Comparison of ENCODE assay signal across 8 cellular contexts in the genomic region with DNA sequence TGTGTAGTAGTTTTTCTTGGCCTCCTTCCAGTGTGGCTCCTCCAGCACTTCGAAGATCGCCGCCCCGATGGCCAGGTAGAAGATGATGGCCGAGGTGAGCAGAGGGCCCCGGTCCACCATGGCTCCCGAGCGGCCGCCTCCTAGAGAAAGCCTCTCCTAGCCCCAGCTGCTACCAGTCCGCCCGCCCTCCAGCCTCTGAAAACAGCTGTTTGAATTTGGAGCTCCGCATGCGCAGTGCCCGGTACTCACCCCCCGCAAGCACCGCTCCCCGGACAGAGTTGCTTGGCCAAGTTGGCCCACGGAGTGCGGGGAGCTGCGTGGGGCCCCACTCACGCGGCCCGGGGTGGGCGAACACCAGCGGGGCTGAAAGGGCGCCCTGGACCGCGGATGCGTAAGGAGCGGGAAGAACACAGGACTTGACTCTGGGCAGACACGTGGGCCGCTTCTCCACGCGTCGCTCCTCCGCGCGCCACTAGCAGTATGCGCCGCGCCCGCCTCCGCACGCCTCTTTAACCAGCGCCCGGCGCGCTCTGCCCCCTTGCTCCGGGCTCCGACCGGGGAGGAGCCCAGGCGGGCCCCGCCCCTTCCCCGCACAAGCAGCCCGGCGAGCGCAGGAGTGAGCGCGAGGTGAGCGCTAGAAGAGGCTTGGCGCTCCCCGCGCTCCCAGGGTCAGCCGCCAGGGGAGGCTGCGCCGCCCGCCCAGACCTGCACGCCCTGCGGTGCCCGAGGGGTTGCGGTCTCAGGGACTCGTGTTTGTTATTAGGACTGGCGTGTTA. TPM values are rescaled to one million over a fixed set of nuclear protein-coding genes. Genes with fewer than 3 reads are reported as not detected.
DNase-seq lines count a peak whose midpoint lies in the region; ATAC-seq and TF ChIP-seq lines count a peak whose summit lies in the region.

A gene with protein sequence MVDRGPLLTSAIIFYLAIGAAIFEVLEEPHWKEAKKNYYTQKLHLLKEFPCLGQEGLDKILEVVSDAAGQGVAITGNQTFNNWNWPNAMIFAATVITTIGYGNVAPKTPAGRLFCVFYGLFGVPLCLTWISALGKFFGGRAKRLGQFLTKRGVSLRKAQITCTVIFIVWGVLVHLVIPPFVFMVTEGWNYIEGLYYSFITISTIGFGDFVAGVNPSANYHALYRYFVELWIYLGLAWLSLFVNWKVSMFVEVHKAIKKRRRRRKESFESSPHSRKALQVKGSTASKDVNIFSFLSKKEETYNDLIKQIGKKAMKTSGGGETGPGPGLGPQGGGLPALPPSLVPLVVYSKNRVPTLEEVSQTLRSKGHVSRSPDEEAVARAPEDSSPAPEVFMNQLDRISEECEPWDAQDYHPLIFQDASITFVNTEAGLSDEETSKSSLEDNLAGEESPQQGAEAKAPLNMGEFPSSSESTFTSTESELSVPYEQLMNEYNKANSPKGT (minus strand): TSS at position 484 of the 776 bp plus-strand sequence. CDS start 364 bp downstream, at position 120.

- peaks cover 35 to 59% (median 40%) of the 10 kb centered on the region in 4 donors for H3K4me1 ChIP-seq in upper lobe of left lung

- H3K9me3 ChIP-seq in upper lobe of left lung: no peaks in the 10 kb centered on the region

- peak within 1 kb of the TSS; percentile 57 to 69 (median 61) for H3K4me3 ChIP-seq in upper lobe of left lung

- H3K27ac ChIP-seq in upper lobe of left lung: peak within 1 kb of the TSS; percentile 56 to 83 (median 79)

- peak in 3 of 4 donors; percentile 43 to 86 (median 67) for TF ChIP-seq POLR2A in upper lobe of left lung (IDR thresholded peaks at IDR 0.05)

- no peak for TF ChIP-seq EP300 in upper lobe of left lung (IDR thresholded peaks at IDR 0.05)

- peak; percentile 56 to 92 (median 80) for TF ChIP-seq CTCF in upper lobe of left lung (IDR thresholded peaks at IDR 0.05)

- intact Hi-C loops in cardiac septum (cut with DNase I): no loop called here
- intact Hi-C loops in posterior vena cava (cut with DNase I): no loop called here

- no peaks in the 10 kb centered on the region for H3K27me3 ChIP-seq in upper lobe of left lung

- WGBS in upper lobe of left lung, 2 donors: 1 to 3% methylated on average over 13 to 58 of the region's 73 CpGs

- peak; percentile 77 for DNase-seq in AG08396 (ENCODE audit: low spot score)
- peak; percentile 92 for DNase-seq in HT-29 (ENCODE audit: low spot score)
- peak; percentile 87 for DNase-seq in RPMI8226
- peak; percentile 14 to 37 (median 34) for DNase-seq in activated naive CD4-positive, alpha-beta T cell (lab: John Stamatoyannopoulos, UW)
- DNase-seq in cardiac septum (ENCODE audit: low spot score): peak; percentile 91
- peak; percentile 93 for DNase-seq in posterior vena cava (ENCODE audit: low spot score)
- DNase-seq in upper lobe of left lung: peak; percentile 94 to 97

- ATAC-seq in GM19043 (IDR thresholded peaks at IDR 0.05; ENCODE audit: low read depth, unreplicated experiment) (peak; percentile 65), upper lobe of left lung (ENCODE audit: low FRiP score in 2 of 2) (peak; percentile 93 to 95)

- H3K36me3 ChIP-seq in upper lobe of left lung: no peaks in the 10 kb centered on the region

RNA-seq across cellular contexts. Expression of the gene that starts here (rescaled TPM):
- total RNA-seq in HT-29 (2014; rRNA removed; shearing (Covaris generic)): 31.8 and 35.3 TPM in 2 replicates
- 0.19 TPM for total RNA-seq in cardiac septum
- 1 to 10 TPM in 1 of 2 donors, under 1 TPM in 1; 0.76 to 2.1 TPM for total RNA-seq in posterior vena cava
- total RNA-seq in upper lobe of left lung: 10 to 100 TPM in 5 of 6 donors, 1 to 10 TPM in 1; 8.9 to 34.6 (median 17.3) TPM

Comparison
In these comparisons a context has a peak if more than half of its experiments do, and no peak if none do; other contexts are left out.
1. Peak in every context shown above with its lines: DNase-seq, ATAC-seq, H3K4me3 ChIP-seq and H3K27ac ChIP-seq.
2. Peak in DNase-seq in cardiac septum; RNA of the gene not detected or under 1 TPM.
3. DNase-seq: peak in every context shown above with its lines; median percentile 96 in upper lobe of left lung; 93 in posterior vena cava; 92 in HT-29; 91 in cardiac septum; 87 in RPMI8226; 77 in AG08396; 34 in activated naive CD4-positive, alpha-beta T cell.